Comparison of ENCODE assay signal across 22 cellular contexts in genomic region chr4:13413719-13414437, GRCh38.
A peak's percentile ranks its signal among the peaks of the same experiment; 100 is the strongest.
DNase-seq lines count a peak whose midpoint lies in the region; ATAC-seq and TF ChIP-seq lines count a peak whose summit lies in the region.
"Had no signal": no experiment of that assay in that cellular context is flagged by ENCODE, and none has a peak within 500 bp of the region (broad histone marks: within the 10 kb centered on the region; RNA-seq: fewer than 3 reads in every experiment).

No MANE protein-coding gene starts in this region.

- H3K9me2 ChIP-seq in GM23248 (ENCODE audit: insufficient read depth) = no peaks in the 10 kb centered on the region

- peaks cover 2% of the 10 kb centered on the region for H3K9me3 Mint-ChIP-seq in glutamatergic neuron (ENCODE audit: unreplicated experiment)
- peaks cover 2% of the 10 kb centered on the region for H3K9me3 Mint-ChIP-seq in stimulated activated effector memory CD8-positive, alpha-beta T cell treated with anti-CD3 and anti-CD28 coated beads, Interleukin-12 subunit alpha, Interleukin-12 subunit beta, amount 100 ng/mL, for 72 hours

- peaks cover 3% of the 10 kb centered on the region for H3K4me1 Mint-ChIP-seq in glutamatergic neuron (ENCODE audit: low read depth, unreplicated experiment)
- peaks cover 27% of the 10 kb centered on the region for H3K4me1 Mint-ChIP-seq in stimulated activated effector memory CD8-positive, alpha-beta T cell treated with anti-CD3 and anti-CD28 coated beads, Interleukin-12 subunit alpha, Interleukin-12 subunit beta, amount 100 ng/mL, for 72 hours

- ATAC-seq in stimulated activated effector memory CD8-positive, alpha-beta T cell treated with anti-CD3 and anti-CD28 coated beads, Interleukin-12 subunit alpha, Interleukin-12 subunit beta, amount 100 ng/mL, for 72 hours = no peak
- ATAC-seq: activated naive CD4-positive, alpha-beta T cell treated with anti-CD3 and anti-CD28 coated beads, Interleukin-2, amount 50 U/mL, for 72 hours; GM23338; naive thymus-derived CD4-positive, alpha-beta T cell had no signal

- H3K36me3 Mint-ChIP-seq in glutamatergic neuron (ENCODE audit: unreplicated experiment) = peaks cover 15% of the 10 kb centered on the region
- no peaks in the 10 kb centered on the region for H3K36me3 Mint-ChIP-seq in stimulated activated effector memory CD8-positive, alpha-beta T cell treated with anti-CD3 and anti-CD28 coated beads, Interleukin-12 subunit alpha, Interleukin-12 subunit beta, amount 100 ng/mL, for 72 hours

- H3K36me3 ChIP-seq in GM23248 (ENCODE audit: low read depth) = no peaks in the 10 kb centered on the region
- H3K36me3 ChIP-seq: BE2C had no signal

- peak overlapping the region; percentile 13 for H3K27ac Mint-ChIP-seq in glutamatergic neuron (ENCODE audit: unreplicated experiment)
- H3K27ac Mint-ChIP-seq in stimulated activated effector memory CD8-positive, alpha-beta T cell treated with anti-CD3 and anti-CD28 coated beads, Interleukin-12 subunit alpha, Interleukin-12 subunit beta, amount 100 ng/mL, for 72 hours = peak overlapping the region; percentile 23
- H3K27ac Mint-ChIP-seq: activated naive CD4-positive, alpha-beta T cell treated with anti-CD3 and anti-CD28 coated beads, Interleukin-2, amount 50 U/mL, for 72 hours; GM23338; IgD-negative memory B cell had no signal

- H3K4me2 ChIP-seq in GM23248 (ENCODE audit: unreplicated experiment) = no peak overlapping the region
- H3K4me2 ChIP-seq: GM23338 had no signal

- TF ChIP-seq CTCF in glutamatergic neuron (IDR thresholded peaks at IDR 0.05; ENCODE audit: partially characterized antibody, unreplicated experiment) = no peak

- H3F3A ChIP-seq in GM23248 (ENCODE audit: insufficient read depth) = 0 out of 2 replicates have a peak, but pooled peaks cover 4% of the 10 kb centered on the region

- no peaks in the 10 kb centered on the region for H4K20me1 ChIP-seq in GM23248 (ENCODE audit: insufficient read depth)

- no peak overlapping the region for H3K9ac ChIP-seq in GM23248
- H3K9ac ChIP-seq: parathyroid adenoma had no signal

- H3K9me3 ChIP-seq in GM23248 (ENCODE audit: low read depth) = no peaks in the 10 kb centered on the region
- H3K9me3 ChIP-seq: BE2C had no signal

- no peak overlapping the region for H3K27ac ChIP-seq in GM23248
- H3K27ac ChIP-seq: parathyroid adenoma had no signal

- H3K4me1 ChIP-seq in GM23248 (ENCODE audit: insufficient read depth) = no peaks in the 10 kb centered on the region
- H3K4me1 ChIP-seq: parathyroid adenoma had no signal

- no peak overlapping the region for H3K4me3 ChIP-seq in GM23248
- H3K4me3 ChIP-seq: dorsolateral prefrontal cortex, GM23338, skin epidermis had no signal

- WGBS in GM23248 (ENCODE audit: low coverage in 1 of 2, low lambda C conversion rate in 2 of 2, missing lambda C conversion rate in 2 of 2), 2 experiments = 31 to 33% methylated on average over 6 of the region's 6 CpGs

- in situ Hi-C loops in GM23248 (cut with MboI) = no loop called here
- in situ Hi-C loops in SK-MEL-5 (cut with HindIII; ENCODE audit: low pct_unique_long_range_greater_than_20kb, low sequenced_read_pairs) = no loop called here

- H3K27me3 ChIP-seq in GM23248 (replicated peaks; ENCODE audit: insufficient read depth) = no peaks in the 10 kb centered on the region
- H3K27me3 ChIP-seq: BE2C, dorsolateral prefrontal cortex had no signal

- no peak overlapping the region for H2AFZ ChIP-seq in GM23248
- H2AFZ ChIP-seq: GM23338, parathyroid adenoma had no signal

- DNase-seq in GM23248 (peak; percentile 4), SK-MEL-5 (ENCODE audit: low read depth, low spot score) (peak; percentile 16), glutamatergic neuron (no peak), NCI-H2227 treated with DMSO at 0.1 percent for 48 hours (lab: John Stamatoyannopoulos, UW) (no peak), cortex of kidney (lab: John Stamatoyannopoulos, UW) (no peak), DMS153 treated with DMSO at 0.1 percent for 48 hours (lab: John Stamatoyannopoulos, UW; ENCODE audit: unreplicated experiment) (no peak)
- no peak for DNase-seq in stimulated activated effector memory CD8-positive, alpha-beta T cell treated with anti-CD3 and anti-CD28 coated beads, Interleukin-12 subunit alpha, Interleukin-12 subunit beta, amount 100 ng/mL, for 72 hours (ENCODE audit: low spot score in 2 of 2)
- DNase-seq: activated CD4-positive, CD25-positive, alpha-beta regulatory T cell; activated T-cell treated with anti-CD3 and anti-CD28 coated beads, Interleukin-2, amount 50 U/mL, for 48 hours; BE2C; Calu3; MM.1S; naive thymus-derived CD4-positive, alpha-beta T cell; NCI-H1694 treated with DMSO at 0.1 percent for 48 hours; SHP77; stimulated activated CD4-positive, alpha-beta T cell treated with anti-CD3 and anti-CD28 coated beads, Interleukin-4, amount 100 ng/mL, for 1 hour had no signal

- no peak overlapping the region for H3K4me3 Mint-ChIP-seq in glutamatergic neuron (ENCODE audit: unreplicated experiment)
- H3K4me3 Mint-ChIP-seq in stimulated activated effector memory CD8-positive, alpha-beta T cell treated with anti-CD3 and anti-CD28 coated beads, Interleukin-12 subunit alpha, Interleukin-12 subunit beta, amount 100 ng/mL, for 72 hours = no peak overlapping the region
- H3K4me3 Mint-ChIP-seq: GM23338; IgD-negative memory B cell; naive thymus-derived CD4-positive, alpha-beta T cell had no signal

- peaks cover 2% of the 10 kb centered on the region for H3K27me3 Mint-ChIP-seq in glutamatergic neuron (ENCODE audit: unreplicated experiment)
- H3K27me3 Mint-ChIP-seq: IgD-negative memory B cell; naive thymus-derived CD4-positive, alpha-beta T cell had no signal

- peaks cover 4% of the 10 kb centered on the region; the same call in 1 of the 2 replicates for H3K79me2 ChIP-seq in GM23248 (ENCODE audit: insufficient read depth)
- H3K79me2 ChIP-seq: parathyroid adenoma had no signal

Comparison
In these comparisons a context has a peak if more than half of its experiments do, and no peak if none do; other contexts are left out.
1. DNase-seq: peak in GM23248 (single experiment) and SK-MEL-5 (single experiment); none in glutamatergic neuron (single experiment), stimulated activated effector memory CD8-positive, alpha-beta T cell treated with anti-CD3 and anti-CD28 coated beads, Interleukin-12 subunit alpha, Interleukin-12 subunit beta, amount 100 ng/mL, for 72 hours (0 of 2), NCI-H2227 treated with DMSO at 0.1 percent for 48 hours (single experiment), cortex of kidney (single experiment) and DMS153 treated with DMSO at 0.1 percent for 48 hours (single experiment).